ENCODE assay signal across 31 cellular contexts in the genomic region with DNA sequence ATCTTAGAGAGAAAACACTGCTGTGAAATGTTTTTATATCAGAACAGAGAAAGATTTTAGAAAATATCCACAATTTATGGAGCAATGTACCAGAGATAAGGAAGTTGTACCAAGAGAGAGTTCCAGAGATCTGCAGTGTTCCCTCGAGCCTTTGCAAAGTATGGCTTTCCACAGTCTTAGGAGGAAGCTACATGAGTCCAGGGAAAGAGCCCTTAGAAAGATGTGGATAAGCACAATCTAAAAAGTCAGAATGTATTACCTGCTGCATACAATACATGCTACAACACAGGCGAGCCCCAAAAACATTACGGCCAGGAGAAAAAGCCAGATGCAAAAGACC. TPM values are rescaled to one million over a fixed set of nuclear protein-coding genes. Genes with fewer than 3 reads are reported as not detected.
DNase-seq lines count a peak whose midpoint lies in the region; ATAC-seq and TF ChIP-seq lines count a peak whose summit lies in the region.
"Had no signal": no experiment of that assay in that cellular context is flagged by ENCODE, and none has a peak within 500 bp of the region (broad histone marks: within the 10 kb centered on the region; RNA-seq: fewer than 3 reads in every experiment).

No MANE protein-coding gene starts in this region.

- CTCF ChIA-PET in PC-9 (lab: Charles Lee) = no interaction called here

- H2AFZ ChIP-seq in ACC112 (ENCODE audit: low read length, unreplicated experiment) (peak overlapping the region; percentile 73), PC-9 (no peak overlapping the region; the same call in 1 of the 2 replicates), parathyroid adenoma (peak overlapping the region; percentile 70)

- POLR2A ChIA-PET in PC-9 (lab: Charles Lee; ENCODE audit: unreplicated experiment) = no interaction called here

- DNase-seq in PC-9 = no peak
- peak; percentile 11 for DNase-seq in left kidney (ENCODE audit: low read depth, low spot score)
- no peak for DNase-seq in iPS-NIHi11 (ENCODE audit: low spot score)
- DNase-seq in NCI-H82 treated with DMSO at 0.1 percent for 48 hours (lab: John Stamatoyannopoulos, UW; ENCODE audit: unreplicated experiment) = no peak
- no peak for DNase-seq in NCI-H2107 treated with DMSO at 0.1 percent for 48 hours (lab: John Stamatoyannopoulos, UW; ENCODE audit: unreplicated experiment)
- DNase-seq: activated CD4-positive, alpha-beta memory T cell treated with anti-CD3 and anti-CD28 coated beads, Interleukin-2, amount 10 ng/mL, durations not matched to agents 7 days and 5 days; activated CD4-positive, CD25-positive, alpha-beta regulatory T cell treated with anti-CD3 and anti-CD28 coated beads, Interleukin-2, amount 50 U/mL, for 72 hours; activated CD8-positive, alpha-beta memory T cell treated with anti-CD3 and anti-CD28 coated beads, Interleukin-2, amount 50 U/mL, for 48 hours; activated naive CD4-positive, alpha-beta T cell treated with anti-CD3 and anti-CD28 coated beads, Interleukin-2, amount 50 U/mL, for 16 hours; amygdala; CD8-positive, alpha-beta memory T cell; colonic mucosa; DMS 273 treated with DMSO at 0.1 percent for 48 hours; effector memory CD8-positive, alpha-beta T cell; HCEC 1CT; left lung; midbrain; natural killer cell; NCI-H1417; NCI-H2081 treated with DMSO at 0.1 percent for 48 hours; NCI-H345; NCI-H748 treated with DMSO at 0.1 percent for 48 hours; SK-N-SH had no signal

- H3K4me3 ChIP-seq in ACC112 (ENCODE audit: low read depth, low read length) = no peak overlapping the region
- H3K4me3 ChIP-seq in PC-9 = no peak overlapping the region
- H3K4me3 ChIP-seq in parathyroid adenoma (ENCODE audit: low read depth, low read length) = no peak overlapping the region
- H3K4me3 ChIP-seq: colonic mucosa, left lung, skin epidermis had no signal

- ATAC-seq in GM18907 (IDR thresholded peaks at IDR 0.05; ENCODE audit: unreplicated experiment) = no peak
- ATAC-seq: activated T-helper 17 cell treated with anti-CD3 and anti-CD28 coated beads, Interleukin-2, amount 50 U/mL, for 72 hours; effector memory CD8-positive, alpha-beta T cell; left lung; natural killer cell had no signal

- H3K9me3 ChIP-seq in PC-9 (ENCODE audit: insufficient read depth, low read depth) = no peaks in the 10 kb centered on the region
- H3K9me3 ChIP-seq in parathyroid adenoma (ENCODE audit: control insufficient read depth, low read length) = no peaks in the 10 kb centered on the region
- H3K9me3 ChIP-seq: colonic mucosa, SK-N-SH had no signal

- H3K79me2 ChIP-seq in ACC112 (ENCODE audit: control insufficient read depth, insufficient read depth, low read length, unreplicated experiment) = no peaks in the 10 kb centered on the region
- H3K79me2 ChIP-seq in PC-9 (ENCODE audit: low read depth) = no peaks in the 10 kb centered on the region
- H3K79me2 ChIP-seq in parathyroid adenoma = no peaks in the 10 kb centered on the region

- H3K27ac ChIP-seq in ACC112 (ENCODE audit: low read depth, low read length) (no peak overlapping the region), PC-9 (no peak overlapping the region), parathyroid adenoma (no peak overlapping the region)
- H3K27ac ChIP-seq: colonic mucosa, foreskin keratinocyte, KMS-11, left lung had no signal

- H3F3A ChIP-seq in PC-9 (ENCODE audit: insufficient read depth, low read depth) = 0 out of 2 replicates have a peak, but pooled peaks cover 5% of the 10 kb centered on the region

- H3K36me3 ChIP-seq in ACC112 (ENCODE audit: insufficient read depth, low read length) (no peaks in the 10 kb centered on the region), PC-9 (ENCODE audit: low read depth) (no peaks in the 10 kb centered on the region), parathyroid adenoma (ENCODE audit: control insufficient read depth, insufficient read depth, low read length) (no peaks in the 10 kb centered on the region)
- H3K36me3 ChIP-seq: colonic mucosa, left lung had no signal

- intact Hi-C loops in PC-9 (cut with micrococcal nuclease; ENCODE audit: unreplicated experiment) = no loop called here

- H3K4me1 ChIP-seq in ACC112 (ENCODE audit: control insufficient read depth, insufficient read depth, low read length, unreplicated experiment) (peaks cover 10% of the 10 kb centered on the region), PC-9 (replicated peaks; ENCODE audit: insufficient read depth) (peaks cover 15% of the 10 kb centered on the region), parathyroid adenoma (peaks cover 5% of the 10 kb centered on the region)
- H3K4me1 ChIP-seq: colonic mucosa, left lung had no signal

- H3K4me2 ChIP-seq in PC-9 = peak overlapping the region; percentile 49
- H3K4me2 ChIP-seq in parathyroid adenoma (ENCODE audit: low read length) = no peak overlapping the region
- H3K4me2 ChIP-seq: KMS-11, SK-N-SH had no signal

- no peaks in the 10 kb centered on the region for H4K20me1 ChIP-seq in PC-9 (ENCODE audit: insufficient read depth)

- no TSS peak for BruUV-seq in PC-9 (replicated peaks; lab: Mats Ljungman, UMichigan)

- no peak for TF ChIP-seq CTCF in PC-9 (conservative IDR thresholded peaks at IDR 0.05)
- TF ChIP-seq CTCF in parathyroid adenoma (IDR thresholded peaks at IDR 0.05) = no peak

- H3K27me3 ChIP-seq in ACC112 (ENCODE audit: insufficient read depth, low read length) (no peaks in the 10 kb centered on the region), PC-9 (ENCODE audit: insufficient read depth, low read depth) (no peaks in the 10 kb centered on the region), parathyroid adenoma (ENCODE audit: control insufficient read depth, insufficient read depth, low read length) (no peaks in the 10 kb centered on the region)
- H3K27me3 ChIP-seq: colonic mucosa, foreskin keratinocyte, left lung had no signal

- no peak overlapping the region for H3K9ac ChIP-seq in parathyroid adenoma
- H3K9ac ChIP-seq: KMS-11, SK-N-SH had no signal

- no peaks in the 10 kb centered on the region for H3K9me2 ChIP-seq in PC-9 (ENCODE audit: insufficient read depth)
- H3K9me2 ChIP-seq: SK-N-SH had no signal

RNA-seq across cellular contexts. Expression of gene ZNF860, which starts 56.4 kb away (rescaled TPM):
- 2.6 and 5.3 TPM in 2 replicates for total RNA-seq in PC-9 (2021)
- total RNA-seq: A673 had no signal

RNA-seq across cellular contexts. Expression of gene OSBPL10, which starts 56.8 kb away (rescaled TPM):
- total RNA-seq in PC-9 (2021) = 42.0 and 56.9 TPM in 2 replicates
